ENCODE assay signal across 17 cellular contexts in genomic region chr11:35491231-35491871, GRCh38. TPM values are rescaled to one million over a fixed set of nuclear protein-coding genes. Genes with fewer than 3 reads are reported as not detected.
DNase-seq lines count a peak whose midpoint lies in the region; ATAC-seq, FAIRE-seq and TF ChIP-seq lines count a peak whose summit lies in the region.
"Had no signal": no experiment of that assay in that cellular context is flagged by ENCODE, and none has a peak within 500 bp of the region (broad histone marks: within the 10 kb centered on the region; RNA-seq: fewer than 3 reads in every experiment).

No MANE protein-coding gene starts in this region.

- H3K4me2 ChIP-seq in GM23248 (ENCODE audit: unreplicated experiment) (peak overlapping the region; percentile 83), skeletal muscle satellite cell (ENCODE audit: low read length) (peak overlapping the region; percentile 61)

- FAIRE-seq in GM12892 (lab: Jason Lieb, UNC) = no peak
- FAIRE-seq: kidney, small intestine, TTC549 had no signal

- H3K9ac ChIP-seq in GM23248 (peak overlapping the region; percentile 50), skeletal muscle satellite cell (ENCODE audit: low read depth, low read length) (peak overlapping the region; percentile 69)

- no peak for TF ChIP-seq POLR2A in GM12892 (IDR thresholded peaks at IDR 0.05; ENCODE audit: low read depth, low read length)

- H3F3A ChIP-seq in GM23248 (ENCODE audit: insufficient read depth) = peaks cover 37% of the 10 kb centered on the region

- H3K36me3 ChIP-seq in GM23248 (ENCODE audit: low read depth) (peaks cover 6% of the 10 kb centered on the region; the same call in 1 of the 2 replicates), skeletal muscle satellite cell (ENCODE audit: insufficient read depth, low read length) (no peaks in the 10 kb centered on the region)
- H3K36me3 ChIP-seq: colonic mucosa, suprapubic skin had no signal

- H3K4me1 ChIP-seq in GM23248 (ENCODE audit: insufficient read depth) = peaks cover 39% of the 10 kb centered on the region
- H3K4me1 ChIP-seq in foreskin keratinocyte = no peaks in the 10 kb centered on the region
- H3K4me1 ChIP-seq in skeletal muscle satellite cell (ENCODE audit: control insufficient read depth, insufficient read depth, low read length) = peaks cover 19% of the 10 kb centered on the region
- H3K4me1 ChIP-seq: colonic mucosa, suprapubic skin had no signal

- 2 to 3% methylated on average over 4 of the region's 4 CpGs for WGBS in GM23248 (ENCODE audit: low coverage in 1 of 2, low lambda C conversion rate in 2 of 2, missing lambda C conversion rate in 2 of 2), 2 experiments

- no peak for ATAC-seq in foreskin keratinocyte
- no peak for ATAC-seq in GM19397 (IDR thresholded peaks at IDR 0.05; ENCODE audit: unreplicated experiment)

- H2AFZ ChIP-seq in GM23248 = no peak overlapping the region

- no peaks in the 10 kb centered on the region for H3K9me2 ChIP-seq in GM23248 (ENCODE audit: insufficient read depth)

- H3K27ac ChIP-seq in GM23248 = peak overlapping the region; percentile 83
- H3K27ac ChIP-seq in foreskin keratinocyte = no peak overlapping the region
- H3K27ac ChIP-seq: colonic mucosa, suprapubic skin had no signal

- H3K4me3 ChIP-seq in GM23248 (peak overlapping the region; percentile 52), WI38 (ENCODE audit: low read depth, low read length) (peak overlapping the region; percentile 17; the same call in 1 of the 2 replicates), skeletal muscle satellite cell (ENCODE audit: low read length) (peak overlapping the region; percentile 30)
- H3K4me3 ChIP-seq: colonic mucosa, suprapubic skin had no signal

- no peaks in the 10 kb centered on the region for H4K20me1 ChIP-seq in GM23248 (ENCODE audit: insufficient read depth)

- no peaks in the 10 kb centered on the region for H3K79me2 ChIP-seq in GM23248 (ENCODE audit: insufficient read depth)

- TF ChIP-seq CTCF in WI38 (IDR thresholded peaks at IDR 0.05; ENCODE audit: low read depth, low read length) (no peak), foreskin keratinocyte (conservative IDR thresholded peaks at IDR 0.05) (no peak)

- no peaks in the 10 kb centered on the region for H3K27me3 ChIP-seq in GM23248 (replicated peaks; ENCODE audit: insufficient read depth)
- peaks cover 1% of the 10 kb centered on the region for H3K27me3 ChIP-seq in foreskin keratinocyte
- no peaks in the 10 kb centered on the region for H3K27me3 ChIP-seq in skeletal muscle satellite cell (ENCODE audit: control insufficient read depth, insufficient read depth, low read length)
- H3K27me3 ChIP-seq: colonic mucosa, suprapubic skin had no signal

- in situ Hi-C loops in GM23248 (cut with MboI) = no loop called here

- DNase-seq in GM23248 (peak; percentile 90), foreskin keratinocyte (peak; percentile 31 to 51), GM12892 (ENCODE audit: insufficient read length) (no peak), middle frontal gyrus (ENCODE audit: extremely low spot score, low spot score) (no peak)
- DNase-seq: activated naive CD4-positive, alpha-beta T cell treated with anti-CD3 and anti-CD28 coated beads, Interleukin-2, amount 10 ng/mL, durations not matched to agents 7 days and 5 days; colonic mucosa; kidney; NCI-H1694 treated with DMSO at 0.1 percent for 48 hours; NCI-H82; nephron progenitor cell; SHP77 treated with DMSO at 0.1 percent for 48 hours; small intestine had no signal

- H3K9me3 ChIP-seq in GM23248 (ENCODE audit: low read depth) (no peaks in the 10 kb centered on the region), skeletal muscle satellite cell (replicated peaks; ENCODE audit: low read length) (no peaks in the 10 kb centered on the region)
- H3K9me3 ChIP-seq: colonic mucosa, suprapubic skin had no signal

RNA-seq across cellular contexts. Expression of gene PAMR1, which starts 34.1 kb away (rescaled TPM):
- 141 and 151 TPM in 2 replicates for total RNA-seq in GM23248 (2014; rRNA removed; shearing (Covaris generic))
- polyA plus RNA-seq in GM23248 (2016; fragmentation: Nextera tagmentation; extraction: Ambion mirVana) = 119 and 120 TPM in 2 replicates
- total RNA-seq in foreskin keratinocyte = 0.46 and 0.68 TPM in 2 replicates
- 0.37 and 0.62 TPM in 2 replicates for polyA plus RNA-seq in foreskin keratinocyte
- total RNA-seq in skeletal muscle satellite cell (2012; rRNA removed) = 150 and 163 TPM in 2 replicates
- polyA plus RNA-seq in GM12892 (2012; ENCODE audit: missing spikeins) = not detected

Comparison
In these comparisons a context has a peak if more than half of its experiments do, and no peak if none do; other contexts are left out.
1. DNase-seq: peak in GM23248 (single experiment) and foreskin keratinocyte (2 of 2); none in GM12892 (single experiment) and middle frontal gyrus (single experiment).
2. RNA of gene PAMR1, which starts 34.1 kb away (total RNA-seq): 141 to 151 TPM in GM23248; 0.46 to 0.68 TPM in foreskin keratinocyte; every median in the first group is over 10 times any median in the second.
3. Peak in every context shown above with its lines, with median percentiles within 50 percentile points of each other: H3K4me3 ChIP-seq.